Comparison of ENCODE assay signal across 8 cellular contexts in the genomic region with DNA sequence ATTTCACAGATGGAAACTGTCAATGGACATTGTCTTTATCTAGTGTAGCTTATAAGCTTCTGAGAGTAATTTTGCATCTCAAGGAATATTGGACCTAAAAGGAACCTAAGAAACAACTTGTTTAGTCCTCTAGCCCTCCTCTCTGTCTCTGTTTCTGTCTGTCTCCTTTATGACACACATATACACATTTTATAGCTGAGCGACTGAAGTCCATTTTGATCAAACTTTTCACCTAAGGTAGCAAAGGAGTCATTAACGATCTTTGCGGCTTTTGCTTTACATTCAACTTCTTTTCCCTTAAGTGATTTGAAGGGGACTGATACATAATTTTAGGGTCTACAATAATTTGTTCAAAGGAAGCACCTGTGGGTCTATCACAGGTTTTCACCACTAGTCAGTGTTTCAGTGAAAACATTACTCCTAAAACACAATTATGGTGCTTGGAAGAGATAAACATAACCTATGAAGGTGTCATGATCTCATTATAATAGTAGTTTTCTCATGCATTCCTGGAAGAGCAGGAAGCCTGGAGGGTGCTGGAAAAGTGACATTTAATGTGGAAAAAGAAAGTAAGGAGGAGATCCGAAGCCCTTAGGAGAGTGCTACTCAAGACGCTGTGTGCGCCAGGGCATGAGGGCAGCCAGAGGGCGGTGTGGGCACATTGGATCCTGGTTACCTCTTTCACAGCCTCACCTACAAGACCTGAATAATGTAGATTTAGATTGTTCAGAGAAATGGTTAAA.
A peak's percentile ranks its signal among the peaks of the same experiment; 100 is the strongest.
DNase-seq lines count a peak whose midpoint lies in the region; ATAC-seq and TF ChIP-seq lines count a peak whose summit lies in the region.

No MANE protein-coding gene starts in this region.

- DNase-seq in Kasumi-1 (lab: John Stamatoyannopoulos, UW) = peak; percentile 11 to 16
- DNase-seq in activated CD4-positive, alpha-beta T cell treated with anti-CD3 and anti-CD28 coated beads, Interleukin-2, amount 50 U/mL, for 1 hour = peak; percentile 54
- peak; percentile 53 for DNase-seq in ecto neural progenitor cell (ENCODE audit: low spot score)
- peak; percentile 42 for DNase-seq in myocyte (ENCODE audit: low read depth)
- peak; percentile 45 for DNase-seq in stromal cell of bone marrow (ENCODE audit: low read depth)

- ATAC-seq in GM19467 (IDR thresholded peaks at IDR 0.05; ENCODE audit: unreplicated experiment) (no peak), HG02852 (IDR thresholded peaks at IDR 0.05; ENCODE audit: unreplicated experiment) (no peak)

- TF ChIP-seq CTCF in GM12872 (IDR thresholded peaks at IDR 0.05; ENCODE audit: insufficient read depth, low read depth, low read length) = peak; percentile 65; the same call in 2 of the 3 replicates
